15 cellular contexts compared by ENCODE assay signal in the genomic region with DNA sequence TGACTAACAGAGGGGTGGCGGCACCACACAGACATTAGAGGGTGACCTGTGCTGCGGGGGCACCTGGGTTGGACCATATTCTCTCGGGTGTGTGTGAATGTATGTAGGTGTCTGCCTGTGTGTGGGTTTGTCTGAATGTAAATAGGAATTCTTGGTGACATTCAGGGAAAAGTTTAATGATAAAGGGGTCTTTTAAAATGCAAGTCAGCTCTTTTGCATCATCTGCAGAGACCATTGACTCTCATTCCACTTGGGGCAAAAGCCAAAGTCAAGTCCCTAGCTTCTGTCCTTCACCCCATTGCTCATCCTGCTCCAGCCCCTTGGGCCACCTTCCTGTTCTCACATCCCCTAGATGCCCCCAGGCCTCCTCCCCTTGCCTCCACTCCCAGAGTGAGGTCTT. TPM values are rescaled to one million over a fixed set of nuclear protein-coding genes. Genes with fewer than 3 reads are reported as not detected.
DNase-seq lines count a peak whose midpoint lies in the region; ATAC-seq lines count a peak whose summit lies in the region.
"Had no signal": no experiment of that assay in that cellular context is flagged by ENCODE, and none has a peak within 500 bp of the region (broad histone marks: within the 10 kb centered on the region; RNA-seq: fewer than 3 reads in every experiment).

No MANE protein-coding gene starts in this region.

- no peak for DNase-seq in T-helper 2 cell treated with Interferon-gamma antibody and Interleukin-4, amounts not matched to agents 5 μg/mL and 100 μg/mL, for 36 hours (ENCODE audit: low spot score)
- DNase-seq in T-helper 2 cell (no peak), mesenteric fat pad (ENCODE audit: low spot score) (no peak), NCI-H1092 (lab: John Stamatoyannopoulos, UW) (no peak), NCI-H2081 (lab: John Stamatoyannopoulos, UW) (no peak)
- DNase-seq in activated naive CD8-positive, alpha-beta T cell treated with anti-CD3 and anti-CD28 coated beads, Interleukin-2, amount 50 U/mL, for 24 hours: no peak
- DNase-seq in naive thymus-derived CD8-positive, alpha-beta T cell: peak in 1 of 10 donors; percentile 57
- DNase-seq: EL; lower lobe of right lung; NCI-H1105; NCI-H2081 treated with DMSO at 0.1 percent for 48 hours; NCI-H510A; stimulated activated CD4-positive, alpha-beta T cell treated with anti-CD3 and anti-CD28 coated beads, Interleukin-4, amount 100 ng/mL, for 4 hours; substantia nigra had no signal

- ATAC-seq in activated naive CD8-positive, alpha-beta T cell treated with anti-CD3 and anti-CD28 coated beads, Interleukin-2, amount 50 U/mL, for 24 hours: no peak
- ATAC-seq in naive thymus-derived CD8-positive, alpha-beta T cell: no peak
- ATAC-seq: lower lobe of right lung had no signal

- no peaks in the 10 kb centered on the region for H3K27me3 Mint-ChIP-seq in T-helper 2 cell treated with Interferon-gamma antibody and Interleukin-4, amounts not matched to agents 5 μg/mL and 100 μg/mL, for 36 hours (ENCODE audit: low read depth)
- H3K27me3 Mint-ChIP-seq in IgD-negative memory B cell: no peaks in the 10 kb centered on the region
- no peaks in the 10 kb centered on the region for H3K27me3 Mint-ChIP-seq in activated naive CD8-positive, alpha-beta T cell treated with anti-CD3 and anti-CD28 coated beads, Interleukin-2, amount 50 U/mL, for 24 hours
- no peaks in the 10 kb centered on the region for H3K27me3 Mint-ChIP-seq in naive thymus-derived CD8-positive, alpha-beta T cell

- no peaks in the 10 kb centered on the region for H3K36me3 Mint-ChIP-seq in T-helper 2 cell treated with Interferon-gamma antibody and Interleukin-4, amounts not matched to agents 5 μg/mL and 100 μg/mL, for 36 hours (ENCODE audit: low read depth)
- peaks cover 4% of the 10 kb centered on the region for H3K36me3 Mint-ChIP-seq in IgD-negative memory B cell
- H3K36me3 Mint-ChIP-seq in activated naive CD8-positive, alpha-beta T cell treated with anti-CD3 and anti-CD28 coated beads, Interleukin-2, amount 50 U/mL, for 24 hours (ENCODE audit: low read depth): peaks cover 15% of the 10 kb centered on the region
- peaks cover 0 to 5% (median 0%) of the 10 kb centered on the region in 3 donors for H3K36me3 Mint-ChIP-seq in naive thymus-derived CD8-positive, alpha-beta T cell

- H3K9me3 Mint-ChIP-seq in T-helper 2 cell treated with Interferon-gamma antibody and Interleukin-4, amounts not matched to agents 5 μg/mL and 100 μg/mL, for 36 hours: no peaks in the 10 kb centered on the region
- H3K9me3 Mint-ChIP-seq in IgD-negative memory B cell: no peaks in the 10 kb centered on the region
- H3K9me3 Mint-ChIP-seq in activated naive CD8-positive, alpha-beta T cell treated with anti-CD3 and anti-CD28 coated beads, Interleukin-2, amount 50 U/mL, for 24 hours: no peaks in the 10 kb centered on the region
- H3K9me3 Mint-ChIP-seq in naive thymus-derived CD8-positive, alpha-beta T cell: no peaks in the 10 kb centered on the region

- peaks cover 62% of the 10 kb centered on the region for H3K4me1 Mint-ChIP-seq in T-helper 2 cell treated with Interferon-gamma antibody and Interleukin-4, amounts not matched to agents 5 μg/mL and 100 μg/mL, for 36 hours (ENCODE audit: low read depth)
- H3K4me1 Mint-ChIP-seq in IgD-negative memory B cell: peaks cover 19 to 44% (median 36%) of the 10 kb centered on the region in 3 donors
- peaks cover 77% of the 10 kb centered on the region for H3K4me1 Mint-ChIP-seq in activated naive CD8-positive, alpha-beta T cell treated with anti-CD3 and anti-CD28 coated beads, Interleukin-2, amount 50 U/mL, for 24 hours
- peaks cover 28 to 68% (median 64%) of the 10 kb centered on the region in 4 donors for H3K4me1 Mint-ChIP-seq in naive thymus-derived CD8-positive, alpha-beta T cell

- no peak overlapping the region for H3K4me3 Mint-ChIP-seq in T-helper 2 cell treated with Interferon-gamma antibody and Interleukin-4, amounts not matched to agents 5 μg/mL and 100 μg/mL, for 36 hours
- H3K4me3 Mint-ChIP-seq in IgD-negative memory B cell: no peak overlapping the region
- H3K4me3 Mint-ChIP-seq in activated naive CD8-positive, alpha-beta T cell treated with anti-CD3 and anti-CD28 coated beads, Interleukin-2, amount 50 U/mL, for 24 hours: no peak overlapping the region
- H3K4me3 Mint-ChIP-seq in naive thymus-derived CD8-positive, alpha-beta T cell: peak overlapping the region in 1 of 10 donors; percentile 37

- H3K27ac Mint-ChIP-seq in T-helper 2 cell treated with Interferon-gamma antibody and Interleukin-4, amounts not matched to agents 5 μg/mL and 100 μg/mL, for 36 hours: peak overlapping the region; percentile 89
- peak overlapping the region; percentile 14 to 32 (median 22) for H3K27ac Mint-ChIP-seq in IgD-negative memory B cell
- H3K27ac Mint-ChIP-seq in activated naive CD8-positive, alpha-beta T cell treated with anti-CD3 and anti-CD28 coated beads, Interleukin-2, amount 50 U/mL, for 24 hours: peak overlapping the region; percentile 37
- H3K27ac Mint-ChIP-seq in naive thymus-derived CD8-positive, alpha-beta T cell: peak overlapping the region in 8 of 10 donors; percentile 27 to 86 (median 70)

- POLR2A ChIA-PET in naive thymus-derived CD8-positive, alpha-beta T cell (lab: Charles Lee): no interaction called here

RNA-seq across cellular contexts. Expression of a gene that starts 23.6 kb away (rescaled TPM):
- polyA plus RNA-seq in IgD-negative memory B cell: 2.1 TPM
- total RNA-seq in naive thymus-derived CD8-positive, alpha-beta T cell: 10 to 100 TPM; 24.2 to 25.4 TPM
- 1 to 10 TPM in 1 of 3 donors, under 1 TPM in 2; 0.73 to 2.0 (median 0.91) TPM for polyA plus RNA-seq in naive thymus-derived CD8-positive, alpha-beta T cell
- total RNA-seq in mesenteric fat pad: 38.9 TPM

Comparison
In these comparisons a context has a peak if more than half of its experiments do, and no peak if none do; other contexts are left out.
1. H3K27ac Mint-ChIP-seq: peak in every context shown above with its lines; median percentile 89 in T-helper 2 cell treated with Interferon-gamma antibody and Interleukin-4, amounts not matched to agents 5 μg/mL and 100 μg/mL, for 36 hours; 70 in naive thymus-derived CD8-positive, alpha-beta T cell; 37 in activated naive CD8-positive, alpha-beta T cell treated with anti-CD3 and anti-CD28 coated beads, Interleukin-2, amount 50 U/mL, for 24 hours; 22 in IgD-negative memory B cell.